In the genomic region with DNA sequence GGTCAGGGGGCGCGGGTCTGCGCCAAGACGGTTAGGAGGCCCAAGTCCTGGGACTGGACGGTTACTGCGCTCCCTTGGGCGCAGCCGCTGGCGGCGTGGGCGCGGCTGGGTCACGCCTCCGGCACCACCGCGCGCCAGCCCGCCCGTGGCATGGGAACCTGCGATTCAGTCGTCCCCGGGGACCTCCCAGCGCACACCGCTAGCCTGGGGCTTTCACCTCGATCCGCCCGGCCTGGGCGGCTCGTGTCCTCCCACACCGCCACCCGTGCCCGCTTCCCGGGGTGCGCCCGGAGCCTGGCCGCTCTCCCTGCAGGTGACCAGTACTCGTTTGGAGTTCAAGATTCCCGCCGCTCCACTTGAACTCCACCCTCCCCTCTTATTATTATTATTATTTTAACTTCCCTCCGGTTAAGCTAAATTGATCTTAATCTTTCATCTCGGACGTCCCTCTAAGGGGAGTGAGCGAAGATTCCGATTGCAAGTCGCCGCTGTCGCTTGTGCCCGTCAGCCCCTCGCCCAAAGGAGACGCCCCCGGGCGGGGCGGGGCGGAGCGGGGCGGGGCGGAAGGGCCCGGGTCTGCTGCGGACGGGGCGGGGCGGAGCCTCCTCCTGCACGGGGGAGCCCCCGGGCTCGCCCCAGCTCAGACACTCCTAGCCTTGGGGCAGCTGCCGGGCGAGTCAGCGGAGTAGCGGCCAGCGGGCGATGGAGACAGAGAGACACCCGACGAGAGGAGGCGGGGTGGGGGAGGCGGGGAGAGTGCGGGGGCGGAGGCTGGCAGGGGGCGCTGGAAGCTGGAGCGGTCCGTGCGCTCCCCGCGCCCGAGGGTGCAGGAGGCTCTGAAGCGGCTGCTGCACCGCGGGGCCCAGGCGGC, we compare ENCODE assay signal across 8 cellular contexts.
DNase-seq lines count a peak whose midpoint lies in the region; ATAC-seq lines count a peak whose summit lies in the region.

A gene with protein sequence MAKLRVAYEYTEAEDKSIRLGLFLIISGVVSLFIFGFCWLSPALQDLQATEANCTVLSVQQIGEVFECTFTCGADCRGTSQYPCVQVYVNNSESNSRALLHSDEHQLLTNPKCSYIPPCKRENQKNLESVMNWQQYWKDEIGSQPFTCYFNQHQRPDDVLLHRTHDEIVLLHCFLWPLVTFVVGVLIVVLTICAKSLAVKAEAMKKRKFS (plus strand): TSS at position 643 of the 871 bp plus-strand sequence. CDS start 445 bp downstream, outside the sequence.

- peak; percentile 73 for ATAC-seq in GM19043 (IDR thresholded peaks at IDR 0.05; ENCODE audit: low read depth, unreplicated experiment)
- ATAC-seq in HG03280 (IDR thresholded peaks at IDR 0.05; ENCODE audit: unreplicated experiment): peak; percentile 80

- peak within 1 kb of the TSS; percentile 37 for H3K27ac ChIP-seq in effector memory CD4-positive, alpha-beta T cell (ENCODE audit: insufficient read depth, low read length, poor library complexity, severe bottlenecking)

- H3K4me1 ChIP-seq in effector memory CD4-positive, alpha-beta T cell (ENCODE audit: control insufficient read depth, insufficient read depth, low read length, poor library complexity, severe bottlenecking): peaks cover 18% of the 10 kb centered on the region

- peak within 1 kb of the TSS; percentile 63 for H3K4me3 ChIP-seq in effector memory CD4-positive, alpha-beta T cell (ENCODE audit: insufficient read depth, low read depth, low read length, poor library complexity, severe bottlenecking)

- H3K9me3 ChIP-seq in effector memory CD4-positive, alpha-beta T cell (ENCODE audit: control insufficient read depth, low read length): no peaks in the 10 kb centered on the region

- DNase-seq in AG08396 (ENCODE audit: low spot score) (peak; percentile 62), NCI-H524 treated with DMSO at 0.1 percent for 48 hours (lab: John Stamatoyannopoulos, UW) (peak; percentile 16), midbrain (lab: John Stamatoyannopoulos, UW) (peak; percentile 76)
- DNase-seq in activated CD8-positive, alpha-beta memory T cell treated with anti-CD3 and anti-CD28 coated beads for 1 hour (ENCODE audit: extremely low read depth in 1 of 2, low read depth in 1 of 2): peak; percentile 17 to 64
- peak; percentile 50 to 66 (median 63) for DNase-seq in effector memory CD4-positive, alpha-beta T cell
- DNase-seq in stimulated activated CD8-positive, alpha-beta memory T cell treated with anti-CD3 and anti-CD28 coated beads, Interleukin-4, amount 100 ng/mL, for 24 hours (ENCODE audit: low read depth): peak; percentile 70

- H3K27me3 ChIP-seq in effector memory CD4-positive, alpha-beta T cell (replicated peaks; ENCODE audit: control insufficient read depth, insufficient read depth, low read length, poor library complexity, severe bottlenecking): peaks cover 5% of the 10 kb centered on the region

- H3K36me3 ChIP-seq in effector memory CD4-positive, alpha-beta T cell (ENCODE audit: control insufficient read depth, insufficient read depth, low read length): no peaks in the 10 kb centered on the region

Comparison
In these comparisons a context has a peak if more than half of its experiments do, and no peak if none do; other contexts are left out.
1. Peak in every context shown above with its lines: DNase-seq, ATAC-seq, H3K4me3 ChIP-seq and H3K27ac ChIP-seq.
2. DNase-seq: peak in every context shown above with its lines; median percentile 76 in midbrain; 70 in stimulated activated CD8-positive, alpha-beta memory T cell treated with anti-CD3 and anti-CD28 coated beads, Interleukin-4, amount 100 ng/mL, for 24 hours; 63 in effector memory CD4-positive, alpha-beta T cell; 62 in AG08396; 40 in activated CD8-positive, alpha-beta memory T cell treated with anti-CD3 and anti-CD28 coated beads for 1 hour; 16 in NCI-H524 treated with DMSO at 0.1 percent for 48 hours.